ENCODE assay signal across 8 cellular contexts in the genomic region with DNA sequence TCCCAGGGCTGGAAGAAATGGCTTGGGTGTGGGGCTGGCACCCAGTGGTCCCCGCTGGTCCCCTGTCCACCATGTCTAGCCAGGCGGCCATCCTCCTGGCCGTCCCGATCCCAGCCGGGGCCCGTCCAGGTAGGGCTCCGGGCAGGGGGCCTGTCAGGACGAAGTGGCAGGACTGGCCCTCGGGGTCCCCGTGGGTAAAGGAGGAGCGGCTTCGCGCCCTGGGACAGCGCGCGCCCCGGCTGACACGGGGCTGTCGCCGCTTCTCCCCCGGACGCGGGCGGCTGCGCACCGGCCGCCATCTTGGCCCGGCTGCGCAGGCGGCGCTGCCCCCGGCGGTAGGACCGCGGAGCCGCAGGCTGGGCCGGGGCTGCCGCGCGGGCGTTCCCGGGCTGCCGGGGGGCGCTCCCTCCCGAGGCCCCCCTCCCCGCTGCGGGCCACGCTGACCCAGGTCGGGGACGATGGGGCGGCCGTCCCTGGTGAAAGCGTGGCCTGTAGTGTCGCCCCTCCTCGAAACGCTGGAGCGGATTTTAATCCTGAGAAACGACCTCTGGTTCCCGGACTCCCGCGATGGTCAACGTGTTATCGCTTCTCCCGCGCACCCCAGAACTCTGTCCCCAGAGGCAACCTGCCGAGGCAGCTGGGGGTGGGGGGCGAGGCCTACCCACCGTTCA.
DNase-seq lines count a peak whose midpoint lies in the region; ATAC-seq and TF ChIP-seq lines count a peak whose summit lies in the region.

No MANE protein-coding gene starts in this region.

- H3K27ac Mint-ChIP-seq in CD8-positive, alpha-beta memory T cell, result peak overlapping the region in 5 of 8 donors; percentile 43 to 82 (median 63)
- peak overlapping the region; percentile 79 for H3K27ac Mint-ChIP-seq in activated T-helper 2 cell treated with anti-CD3 and anti-CD28 coated beads, Interferon-gamma antibody, Interleukin-2, Interleukin-4, amounts not matched to agents 10 μg/mL and 5 μg/mL and 100 μg/mL, durations not matched to agents 14 hours and 24 hours and 36 hours
- no peak overlapping the region for H3K27ac Mint-ChIP-seq in progenitor cell of endocrine pancreas

- no peak overlapping the region for H3K27ac ChIP-seq in CD8-positive, alpha-beta memory T cell (ENCODE audit: low read depth, low read length)
- H3K27ac ChIP-seq in heart right ventricle, result peak overlapping the region in 9 of 10 donors; percentile 52 to 84 (median 77)

- H3K4me3 Mint-ChIP-seq in CD8-positive, alpha-beta memory T cell, result peak overlapping the region; percentile 66 to 90 (median 79)
- peak overlapping the region; percentile 75 for H3K4me3 Mint-ChIP-seq in activated T-helper 2 cell treated with anti-CD3 and anti-CD28 coated beads, Interferon-gamma antibody, Interleukin-2, Interleukin-4, amounts not matched to agents 10 μg/mL and 5 μg/mL and 100 μg/mL, durations not matched to agents 14 hours and 24 hours and 36 hours (ENCODE audit: low read depth)
- H3K4me3 Mint-ChIP-seq in progenitor cell of endocrine pancreas (ENCODE audit: low read depth), result peak overlapping the region; percentile 69

- ATAC-seq in heart right ventricle, result peak in 7 of 8 donors; percentile 29 to 65 (median 48)
- ATAC-seq in GM19455 (IDR thresholded peaks at IDR 0.05; ENCODE audit: unreplicated experiment), result no peak
- no peak for ATAC-seq in GM18498 (IDR thresholded peaks at IDR 0.05; ENCODE audit: unreplicated experiment)

- POLR2A ChIA-PET in CD8-positive, alpha-beta memory T cell (lab: Charles Lee), result no interaction called here
- POLR2A ChIA-PET in HEK293T (lab: Yijun Ruan, JAX), result interaction anchor here (1.1 to 1.4 kb wide), 2 partner anchors 10 to 11 kb away, joined by 3 to 8 read pairs; no protein-coding TSS in a partner anchor

- H3K36me3 ChIP-seq in CD8-positive, alpha-beta memory T cell (ENCODE audit: insufficient read depth, low read length), result no peaks in the 10 kb centered on the region
- no peaks in the 10 kb centered on the region for H3K36me3 ChIP-seq in heart right ventricle

- no peaks in the 10 kb centered on the region for H3K36me3 Mint-ChIP-seq in CD8-positive, alpha-beta memory T cell
- H3K36me3 Mint-ChIP-seq in activated T-helper 2 cell treated with anti-CD3 and anti-CD28 coated beads, Interferon-gamma antibody, Interleukin-2, Interleukin-4, amounts not matched to agents 10 μg/mL and 5 μg/mL and 100 μg/mL, durations not matched to agents 14 hours and 24 hours and 36 hours (ENCODE audit: low read depth), result no peaks in the 10 kb centered on the region
- H3K36me3 Mint-ChIP-seq in progenitor cell of endocrine pancreas (ENCODE audit: insufficient read depth), result peaks cover 3% of the 10 kb centered on the region

- peaks cover 0 to 25% of the 10 kb centered on the region in 2 donors for H3K27me3 Mint-ChIP-seq in CD8-positive, alpha-beta memory T cell
- H3K27me3 Mint-ChIP-seq in activated T-helper 2 cell treated with anti-CD3 and anti-CD28 coated beads, Interferon-gamma antibody, Interleukin-2, Interleukin-4, amounts not matched to agents 10 μg/mL and 5 μg/mL and 100 μg/mL, durations not matched to agents 14 hours and 24 hours and 36 hours (ENCODE audit: low read depth), result no peaks in the 10 kb centered on the region
- peaks cover 18% of the 10 kb centered on the region for H3K27me3 Mint-ChIP-seq in progenitor cell of endocrine pancreas

- 3 to 4% methylated on average over 33 to 62 of the region's 68 CpGs for WGBS in heart right ventricle, 2 donors

- DNase-seq in CD8-positive, alpha-beta memory T cell, result peak in 3 of 5 donors; percentile 35 to 47 (median 37)
- DNase-seq in HEK293T (ENCODE audit: extremely low spot score) (no peak), heart right ventricle (no peak), progenitor cell of endocrine pancreas (ENCODE audit: low spot score, unreplicated experiment) (no peak), NCI-H187 (lab: John Stamatoyannopoulos, UW) (no peak)
- no peak for DNase-seq in activated T-helper 2 cell treated with anti-CD3 and anti-CD28 coated beads, Interferon-gamma antibody, Interleukin-2, Interleukin-4, amounts not matched to agents 10 μg/mL and 5 μg/mL and 100 μg/mL, durations not matched to agents 14 hours and 24 hours and 36 hours (ENCODE audit: low spot score)

- intact Hi-C loops in activated T-helper 2 cell treated with anti-CD3 and anti-CD28 coated beads, Interferon-gamma antibody, Interleukin-2, Interleukin-4, amounts not matched to agents 10 μg/mL and 5 μg/mL and 100 μg/mL, durations not matched to agents 14 hours and 24 hours and 36 hours (cut with micrococcal nuclease), result no loop called here
- intact Hi-C loops in heart right ventricle (cut with DNase I), result loop anchor here in 5 of 10 donors (5.0 to 10.0 kb wide), 8 partner anchors 51 to 423 kb away; partner anchors contain the start of gene BCOR (in 1 of the 5)

- peak in 8 of 9 donors; percentile 8 to 71 (median 42) for TF ChIP-seq CTCF in heart right ventricle (IDR thresholded peaks at IDR 0.05)
- TF ChIP-seq CTCF in progenitor cell of endocrine pancreas (IDR thresholded peaks at IDR 0.05; ENCODE audit: unreplicated experiment), result peak; percentile 47

- no peaks in the 10 kb centered on the region for H3K27me3 ChIP-seq in CD8-positive, alpha-beta memory T cell (ENCODE audit: insufficient read depth, low read length, poor library complexity, severe bottlenecking)
- H3K27me3 ChIP-seq in heart right ventricle, result peaks cover 0 to 96% (median 0%) of the 10 kb centered on the region in 7 donors

- no peaks in the 10 kb centered on the region for H3K9me3 ChIP-seq in CD8-positive, alpha-beta memory T cell (ENCODE audit: low read length)
- no peaks in the 10 kb centered on the region for H3K9me3 ChIP-seq in heart right ventricle

- H3K4me1 Mint-ChIP-seq in CD8-positive, alpha-beta memory T cell, result peaks cover 8 to 19% (median 13%) of the 10 kb centered on the region in 3 donors
- peaks cover 19% of the 10 kb centered on the region for H3K4me1 Mint-ChIP-seq in activated T-helper 2 cell treated with anti-CD3 and anti-CD28 coated beads, Interferon-gamma antibody, Interleukin-2, Interleukin-4, amounts not matched to agents 10 μg/mL and 5 μg/mL and 100 μg/mL, durations not matched to agents 14 hours and 24 hours and 36 hours (ENCODE audit: low read depth)
- H3K4me1 Mint-ChIP-seq in progenitor cell of endocrine pancreas (ENCODE audit: low read depth), result peaks cover 8% of the 10 kb centered on the region

- no peaks in the 10 kb centered on the region for H3K4me1 ChIP-seq in CD8-positive, alpha-beta memory T cell (ENCODE audit: insufficient read depth, low read length)
- H3K4me1 ChIP-seq in heart right ventricle, result peaks cover 0 to 32% (median 7%) of the 10 kb centered on the region in 9 donors

- CTCF ChIA-PET in CD8-positive, alpha-beta memory T cell (lab: Charles Lee), result interaction anchor here (1.5 kb wide), 1 partner anchor 9 kb away, joined by 5 read pairs; no protein-coding TSS in a partner anchor
- CTCF ChIA-PET in HEK293T (lab: Yijun Ruan, JAX), result interaction anchor here (1.3 kb wide), 1 partner anchor 8 kb away, joined by 4 read pairs; no protein-coding TSS in a partner anchor

- H3K9me3 Mint-ChIP-seq in CD8-positive, alpha-beta memory T cell, result no peaks in the 10 kb centered on the region
- no peaks in the 10 kb centered on the region for H3K9me3 Mint-ChIP-seq in activated T-helper 2 cell treated with anti-CD3 and anti-CD28 coated beads, Interferon-gamma antibody, Interleukin-2, Interleukin-4, amounts not matched to agents 10 μg/mL and 5 μg/mL and 100 μg/mL, durations not matched to agents 14 hours and 24 hours and 36 hours
- H3K9me3 Mint-ChIP-seq in progenitor cell of endocrine pancreas (ENCODE audit: low read depth), result no peaks in the 10 kb centered on the region

- H3K4me3 ChIP-seq in CD8-positive, alpha-beta memory T cell (ENCODE audit: low read length), result peak overlapping the region; percentile 54
- H3K4me3 ChIP-seq in heart right ventricle, result peak overlapping the region; percentile 28 to 62 (median 54)

TF ChIP-seq in HEK293T, 16 proteins besides CTCF, POLR2A, EP300 and RAD21:
- peak; percentile 45; the same call in 1 of the 2 replicates for TF ChIP-seq L3MBTL2 (conservative IDR thresholded peaks at IDR 0.05)
- no peak for TF ChIP-seq SP1 (IDR thresholded peaks at IDR 0.05)

Comparison
In these comparisons a context has a peak if more than half of its experiments do, and no peak if none do; other contexts are left out.
1. DNase-seq: peak in CD8-positive, alpha-beta memory T cell (3 of 5); none in HEK293T (single experiment), activated T-helper 2 cell treated with anti-CD3 and anti-CD28 coated beads, Interferon-gamma antibody, Interleukin-2, Interleukin-4, amounts not matched to agents 10 μg/mL and 5 μg/mL and 100 μg/mL, durations not matched to agents 14 hours and 24 hours and 36 hours (single experiment), heart right ventricle (0 of 2), progenitor cell of endocrine pancreas (single experiment) and NCI-H187 (0 of 2).
2. ATAC-seq: peak in heart right ventricle (7 of 8); none in GM19455 (single experiment) and GM18498 (single experiment).
3. Peak in every context shown above with its lines, with median percentiles within 50 percentile points of each other: H3K4me3 Mint-ChIP-seq.